ENCODE assay signal across 9 cellular contexts in the genomic region with DNA sequence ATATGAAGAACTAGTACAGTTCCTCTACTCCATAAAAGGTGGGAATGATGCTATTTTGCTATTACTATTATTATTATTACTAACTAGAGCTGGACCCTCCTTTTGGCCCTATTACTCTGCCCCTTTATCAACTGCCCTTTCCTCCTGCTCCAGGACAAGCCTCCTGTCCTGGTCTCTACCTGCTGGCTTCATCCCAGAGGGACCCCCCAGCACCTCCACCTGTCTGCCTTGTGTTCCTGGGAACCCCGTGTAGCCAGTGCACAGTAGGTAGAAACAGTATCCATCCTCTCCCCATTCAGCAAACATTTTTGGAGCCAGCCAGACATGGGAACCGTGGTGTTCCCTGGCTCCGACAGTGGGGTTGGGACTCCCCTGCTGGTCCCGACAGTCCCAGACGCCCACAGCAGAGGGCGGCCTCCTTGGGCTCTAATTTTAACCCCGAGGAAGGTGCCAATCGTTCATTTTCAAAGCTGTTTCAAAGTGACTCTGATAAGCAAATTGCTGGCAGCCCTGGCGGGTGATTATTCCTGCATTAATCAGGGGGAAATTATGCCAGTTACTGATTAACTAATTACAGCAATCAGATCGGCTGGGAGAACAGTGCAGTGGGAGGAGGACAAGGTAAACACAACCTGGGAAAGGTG. TPM values are rescaled to one million over a fixed set of nuclear protein-coding genes. Genes with fewer than 3 reads are reported as not detected.
DNase-seq lines count a peak whose midpoint lies in the region; ATAC-seq, FAIRE-seq and TF ChIP-seq lines count a peak whose summit lies in the region.
"Had no signal": no experiment of that assay in that cellular context is flagged by ENCODE, and none has a peak within 500 bp of the region (broad histone marks: within the 10 kb centered on the region; RNA-seq: fewer than 3 reads in every experiment).

No MANE protein-coding gene starts in this region.

- no peak for TF ChIP-seq POLR2A in GM12891 (IDR thresholded peaks at IDR 0.05; ENCODE audit: low read depth, low read length)

- H3K4me3 Mint-ChIP-seq in memory B cell, result no peak overlapping the region
- H3K4me3 Mint-ChIP-seq: T-cell had no signal

- peak; percentile 70 for DNase-seq in D341Med (ENCODE audit: low spot score)
- no peak for DNase-seq in LNCaP clone FGC (ENCODE audit: low read depth)
- DNase-seq in cardiac fibroblast (ENCODE audit: low read depth in 2 of 2), result peak; percentile 20 to 29
- no peak for DNase-seq in memory B cell (ENCODE audit: low spot score in 2 of 2)
- DNase-seq in effector CD4-positive, alpha-beta T cell, result no peak
- DNase-seq in NCI-H226, result no peak
- no peak for DNase-seq in GM12891 (ENCODE audit: insufficient read length, low spot score)

- no peaks in the 10 kb centered on the region for H3K9me3 Mint-ChIP-seq in memory B cell
- H3K9me3 Mint-ChIP-seq: T-cell had no signal

- H3K36me3 Mint-ChIP-seq in memory B cell, result peaks cover 1% of the 10 kb centered on the region
- H3K36me3 Mint-ChIP-seq: T-cell had no signal

- ATAC-seq in memory B cell (ENCODE audit: low read depth) (peak; percentile 32), HG03460 (IDR thresholded peaks at IDR 0.05; ENCODE audit: unreplicated experiment) (no peak)
- ATAC-seq: T-cell had no signal

- peaks cover 6% of the 10 kb centered on the region for H3K4me1 Mint-ChIP-seq in memory B cell

- no peak overlapping the region for H3K27ac Mint-ChIP-seq in memory B cell
- H3K27ac Mint-ChIP-seq: T-cell had no signal

- FAIRE-seq in GM12891 (lab: Jason Lieb, UNC), result no peak

- TF ChIP-seq CTCF in LNCaP clone FGC (IDR thresholded peaks at IDR 0.05; ENCODE audit: control insufficient read depth, extremely low read depth, insufficient read depth) (peak; percentile 23; the same call in 1 of the 2 replicates), cardiac fibroblast (IDR thresholded peaks at IDR 0.05; ENCODE audit: low read depth, low read length) (peak; percentile 54)

- no peak overlapping the region for H3K4me3 ChIP-seq in LNCaP clone FGC (ENCODE audit: low read depth, low read length)
- no peak overlapping the region for H3K4me3 ChIP-seq in cardiac fibroblast (replicated peaks in 1 of 2; ENCODE audit: low read depth in 2 of 2, low read length in 2 of 2)

- H3K27me3 Mint-ChIP-seq in memory B cell, result peaks cover 26% of the 10 kb centered on the region

TF ChIP-seq in GM12891, 5 proteins besides CTCF, POLR2A, EP300 and RAD21:
- TF ChIP-seq SPI1 (IDR thresholded peaks at IDR 0.05; ENCODE audit: low read depth, low read length), result no peak
- no peak for TF ChIP-seq POU2F2 (IDR thresholded peaks at IDR 0.05; ENCODE audit: low read depth, low read length)
- TF ChIP-seq POLR2AphosphoS5 (IDR thresholded peaks at IDR 0.05; ENCODE audit: low read depth, low read length), result no peak
- TF ChIP-seq TAF1 (IDR thresholded peaks at IDR 0.05; ENCODE audit: low read depth, low read length), result no peak
- no peak for TF ChIP-seq PAX5 (IDR thresholded peaks at IDR 0.05; ENCODE audit: insufficient read depth, low read length, severe bottlenecking)
TF ChIP-seq in GM12891: peak in this region for 0.

RNA-seq across cellular contexts. Expression of a gene that starts 44.2 kb away (rescaled TPM):
- 3.7 TPM for polyA plus RNA-seq in GM12891 (2012; ENCODE audit: low read depth, missing spikeins)

Comparison
In these comparisons a context has a peak if more than half of its experiments do, and no peak if none do; other contexts are left out.
1. DNase-seq: peak in D341Med (single experiment) and cardiac fibroblast (2 of 2); none in LNCaP clone FGC (single experiment), memory B cell (0 of 2), effector CD4-positive, alpha-beta T cell (single experiment), NCI-H226 (single experiment) and GM12891 (single experiment).